ENCODE assay signal across 27 cellular contexts in the genomic region with DNA sequence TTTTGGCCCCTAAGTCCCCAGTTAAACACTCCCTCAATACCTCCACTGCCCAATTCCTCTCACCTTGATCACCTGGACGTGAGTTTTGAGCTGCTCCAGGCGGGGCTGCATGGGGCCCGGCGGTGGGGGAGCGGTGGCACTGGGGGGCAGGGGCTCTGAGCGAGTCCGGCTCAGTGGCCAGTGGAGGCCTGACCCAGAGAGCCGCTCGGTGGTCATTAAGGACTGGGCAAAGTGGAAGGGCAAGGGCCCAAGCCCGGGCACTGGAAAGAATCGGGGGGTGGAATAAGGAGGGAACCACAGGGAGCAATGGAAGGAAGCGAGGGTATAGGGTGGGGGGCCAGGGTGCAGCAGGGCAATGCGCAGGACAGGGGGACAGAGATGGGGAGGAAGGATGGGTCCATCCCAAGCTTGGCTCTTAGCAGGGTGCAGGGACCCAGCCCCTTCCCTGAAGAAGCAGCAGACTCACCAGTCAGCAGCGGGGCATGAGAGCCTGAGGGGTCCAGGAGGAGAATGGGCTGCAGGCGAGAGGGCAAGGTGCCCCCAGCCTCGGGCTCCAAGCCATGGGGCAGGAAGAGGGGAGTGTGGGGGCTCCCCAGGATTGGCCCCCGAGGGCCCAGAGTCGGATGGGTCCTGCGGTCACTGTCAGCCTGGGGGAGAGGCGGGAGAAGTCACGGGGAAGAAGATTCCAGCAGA.
"Had no signal": no experiment of that assay in that cellular context is flagged by ENCODE, and none has a peak within 500 bp of the region (broad histone marks: within the 10 kb centered on the region; RNA-seq: fewer than 3 reads in every experiment).

No MANE protein-coding gene starts in this region.

- H3K4me1 ChIP-seq: foreskin keratinocyte, SJSA1 had no signal

- H3K4me3 Mint-ChIP-seq: activated B cell treated with CpG ODN at 0.5 μM for 24 hours; activated CD4-positive, alpha-beta memory T cell treated with anti-CD3 and anti-CD28 coated beads for 36 hours; activated naive CD8-positive, alpha-beta T cell; activated T-cell treated with anti-CD3 and anti-CD28 coated beads, Interleukin-2, amount 50 U/mL, for 4 hours; nephron progenitor cell; T-cell; T-helper 2 cell treated with Interferon-gamma antibody and Interleukin-4, amounts not matched to agents 5 μg/mL and 100 μg/mL, for 36 hours had no signal

- FAIRE-seq: astrocyte, islet of Langerhans had no signal

- H3K9me3 ChIP-seq: heart left ventricle, ovary, SJSA1, stomach, thyroid gland had no signal

- H3K27ac ChIP-seq: brain microvascular endothelial cell, foreskin keratinocyte, heart left ventricle, ovary, SJSA1, stomach, thyroid gland had no signal

- DNase-seq: activated B cell treated with CpG ODN at 0.5 μM for 24 hours; activated CD4-positive, alpha-beta memory T cell treated with anti-CD3 and anti-CD28 coated beads for 36 hours; activated CD8-positive, alpha-beta memory T cell treated with anti-CD3 and anti-CD28 coated beads, Interleukin-2, amount 50 U/mL, for 4 hours; activated T-cell treated with anti-CD3 and anti-CD28 coated beads, Interleukin-2, amount 50 U/mL, for 4 hours; brain microvascular endothelial cell; caudate nucleus; foreskin keratinocyte; heart left ventricle; left cardiac atrium; left ventricle myocardium superior; nephron progenitor cell; ovary; stimulated activated CD4-positive, alpha-beta T cell treated with anti-CD3 and anti-CD28 coated beads, Interleukin-12 subunit alpha, Interleukin-12 subunit beta, amount 100 ng/mL, for 4 hours; stimulated activated CD4-positive, alpha-beta T cell treated with anti-CD3 and anti-CD28 coated beads, Interleukin-4, amount 100 ng/mL, for 1 hour; stomach; T-cell; thyroid gland had no signal

- H3K36me3 ChIP-seq: ovary had no signal

- H3K4me3 ChIP-seq: heart left ventricle, ovary, SJSA1, skin epidermis, stomach, thyroid gland had no signal

- H3K27ac Mint-ChIP-seq: activated B cell treated with CpG ODN at 0.5 μM for 24 hours; activated T-helper 2 cell treated with anti-CD3 and anti-CD28 coated beads, Interferon-gamma antibody, Interleukin-2, Interleukin-4, amounts not matched to agents 10 μg/mL and 5 μg/mL and 100 μg/mL, durations not matched to agents 14 hours and 24 hours and 36 hours; nephron progenitor cell; progenitor cell of endocrine pancreas; T-helper 2 cell treated with Interferon-gamma antibody and Interleukin-4, amounts not matched to agents 5 μg/mL and 100 μg/mL, for 36 hours had no signal

- ATAC-seq: activated T-cell treated with anti-CD3 and anti-CD28 coated beads, Interleukin-2, amount 50 U/mL, for 4 hours; esophagus mucosa; foreskin keratinocyte; heart left ventricle; left cardiac atrium; left ventricle myocardium superior; sciatic nerve; T-cell had no signal

- H3K9me3 Mint-ChIP-seq: activated B cell treated with CpG ODN at 0.5 μM for 24 hours; activated CD4-positive, alpha-beta memory T cell treated with anti-CD3 and anti-CD28 coated beads for 36 hours; activated T-cell treated with anti-CD3 and anti-CD28 coated beads, Interleukin-2, amount 50 U/mL, for 4 hours; activated T-helper 2 cell treated with anti-CD3 and anti-CD28 coated beads, Interferon-gamma antibody, Interleukin-2, Interleukin-4, amounts not matched to agents 10 μg/mL and 5 μg/mL and 100 μg/mL, durations not matched to agents 14 hours and 24 hours and 36 hours; nephron progenitor cell; T-cell; T-helper 2 cell treated with Interferon-gamma antibody and Interleukin-4, amounts not matched to agents 5 μg/mL and 100 μg/mL, for 36 hours had no signal

- H3K27me3 ChIP-seq: brain microvascular endothelial cell, foreskin keratinocyte, heart left ventricle, ovary, SJSA1, stomach, thyroid gland had no signal

- H3K27me3 Mint-ChIP-seq: activated B cell treated with CpG ODN at 0.5 μM for 24 hours; activated CD4-positive, alpha-beta memory T cell treated with anti-CD3 and anti-CD28 coated beads for 36 hours; activated naive CD8-positive, alpha-beta T cell; progenitor cell of endocrine pancreas; T-cell had no signal
